ENCODE assay signal across 1 cellular context in genomic region chr22:24176040-24176439, GRCh38.
TF ChIP-seq lines count a peak whose summit lies in the region.

No MANE protein-coding gene starts in this region.

TF ChIP-seq in HepG2, 621 proteins besides CTCF, POLR2A, EP300 and RAD21:
- TF ChIP-seq PAX8 (CRISPR knock-in tag; IDR thresholded peaks at IDR 0.05; ENCODE audit: borderline replicate concordance) (no peak), TCF12 (IDR thresholded peaks at IDR 0.05) (no peak), TCF12 (CRISPR knock-in tag; IDR thresholded peaks at IDR 0.05) (no peak)
